8 cellular contexts compared by ENCODE assay signal in genomic region chr1:6028042-6028895, GRCh38. TPM values are rescaled to one million over a fixed set of nuclear protein-coding genes. Genes with fewer than 3 reads are reported as not detected.
DNase-seq lines count a peak whose midpoint lies in the region; ATAC-seq, FAIRE-seq and TF ChIP-seq lines count a peak whose summit lies in the region.

No MANE protein-coding gene starts in this region.

- intact Hi-C loops in transverse colon (cut with DNase I; ENCODE audit: low total_unique reads): loop anchor here (5.0 kb wide), 1 partner anchor 1664 kb away; no protein-coding TSS in a partner anchor

- WGBS in transverse colon (ENCODE audit: low coverage in 1 of 2), 2 donors: 71% methylated on average over 20 of the region's 20 CpGs; no CpG with 5 or more reads in 1 of the 2 donors

- no peak for TF ChIP-seq EP300 in transverse colon (IDR thresholded peaks at IDR 0.05; ENCODE audit: low read depth)

- H3K4me3 ChIP-seq in transverse colon: peak overlapping the region in 1 of 4 donors; percentile 41

- peak overlapping the region; percentile 14 to 73 (median 58) for H3K27ac ChIP-seq in transverse colon

- no peaks in the 10 kb centered on the region for H3K36me3 ChIP-seq in transverse colon

- H3K27me3 ChIP-seq in transverse colon: peaks cover 10% of the 10 kb centered on the region

- peaks cover 3 to 10% (median 9%) of the 10 kb centered on the region in 4 donors for H3K4me1 ChIP-seq in transverse colon

- peak; percentile 30 for TF ChIP-seq POLR2A in transverse colon (IDR thresholded peaks at IDR 0.05)

- no peak for FAIRE-seq in RCC 7860 (lab: Jason Lieb, UNC)

- ATAC-seq in GM19452 (IDR thresholded peaks at IDR 0.05; ENCODE audit: unreplicated experiment) (peak; percentile 32), omental fat pad (ENCODE audit: low FRiP score) (no peak), GM19467 (IDR thresholded peaks at IDR 0.05; ENCODE audit: unreplicated experiment) (no peak)

- no peaks in the 10 kb centered on the region for H3K9me3 ChIP-seq in transverse colon

- DNase-seq in OCI-M1 (lab: John Stamatoyannopoulos, UW) (peak; percentile 50), midbrain (lab: John Stamatoyannopoulos, UW) (peak; percentile 32), transverse colon (peak; percentile 43), omental fat pad (ENCODE audit: low spot score) (no peak), RCC 7860 (ENCODE audit: low spot score) (no peak)
- DNase-seq in activated T-helper 9 cell treated with anti-CD3 and anti-CD28 coated beads, Interleukin-2, amount 50 U/mL, for 16 hours (ENCODE audit: low read depth): peak; percentile 36

- in situ Hi-C loops in transverse colon (cut with MboI; ENCODE audit: low pct_ligation_motif_present in 1 of 4, low pct_unique_long_range_greater_than_20kb in 1 of 4, low sequenced_read_pairs in 3 of 4): loop anchor here in 2 of 4 donors (25.0 kb wide), 1 partner anchor 309 kb away; no protein-coding TSS in a partner anchor

- no peak for TF ChIP-seq CTCF in transverse colon (IDR thresholded peaks at IDR 0.05)
- TF ChIP-seq CTCF in omental fat pad (IDR thresholded peaks at IDR 0.05): no peak

RNA-seq across cellular contexts. Expression of gene KCNAB2, which starts 17.4 kb away (rescaled TPM):
- 10 to 100 TPM in 1 of 4 donors, 1 to 10 TPM in 2, under 1 TPM in 1; 1.00 to 25.4 (median 7.9) TPM for total RNA-seq in transverse colon
- 10 to 100 TPM in 3 of 4 donors, 1 to 10 TPM in 1; 9.9 to 42.2 (median 17.0) TPM for total RNA-seq in omental fat pad

RNA-seq across cellular contexts. Expression of gene NPHP4, which starts 36.0 kb away (rescaled TPM):
- 10 to 100 TPM in 2 of 4 donors, 1 to 10 TPM in 2; 6.7 to 19.9 (median 10.5) TPM for total RNA-seq in transverse colon
- 10 to 100 TPM; 13.7 to 29.3 (median 18.6) TPM for total RNA-seq in omental fat pad

Comparison
In these comparisons a context has a peak if more than half of its experiments do, and no peak if none do; other contexts are left out.
1. DNase-seq: peak in OCI-M1 (single experiment), activated T-helper 9 cell treated with anti-CD3 and anti-CD28 coated beads, Interleukin-2, amount 50 U/mL, for 16 hours (single experiment), midbrain (single experiment) and transverse colon (single experiment); none in omental fat pad (single experiment) and RCC 7860 (single experiment).